ENCODE assay signal across 8 cellular contexts in the genomic region with DNA sequence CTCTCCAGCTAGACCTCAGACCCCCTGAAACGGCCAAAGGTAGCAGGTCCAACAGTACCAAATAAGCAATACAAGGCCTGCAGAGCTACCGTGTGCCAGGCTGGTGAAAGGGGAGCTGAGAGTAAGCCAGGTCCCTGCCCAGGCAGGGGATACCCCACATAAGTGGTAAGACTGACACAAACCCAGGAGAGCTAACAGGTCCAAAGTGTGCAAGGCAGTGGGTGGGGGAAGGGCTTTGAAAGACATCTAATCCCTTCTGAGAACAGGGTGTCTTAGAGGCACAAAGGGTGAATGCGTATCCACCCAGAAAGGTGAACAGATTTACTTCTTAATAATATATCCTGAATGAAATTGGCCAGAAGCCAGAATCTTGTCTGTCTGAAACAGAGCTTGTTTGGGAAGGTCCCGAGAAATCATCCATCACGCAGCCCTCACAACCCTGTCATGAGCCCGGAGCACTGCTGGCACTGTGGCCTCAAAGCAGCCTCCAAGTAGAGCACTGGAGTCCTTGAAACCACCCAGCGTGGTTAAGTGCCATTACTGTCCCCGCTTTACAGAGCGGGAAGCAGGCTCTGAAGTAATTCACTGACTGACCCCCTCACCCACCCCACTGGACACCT. TPM values are rescaled to one million over a fixed set of nuclear protein-coding genes. Genes with fewer than 3 reads are reported as not detected.
DNase-seq lines count a peak whose midpoint lies in the region; ATAC-seq, FAIRE-seq and TF ChIP-seq lines count a peak whose summit lies in the region.

No MANE protein-coding gene starts in this region.

- no peak for FAIRE-seq in H1 (lab: Jason Lieb, UNC)

- peak overlapping the region; percentile 18 for H3K14ac ChIP-seq in H1 (ENCODE audit: insufficient read length)

- H3K9me3 ChIP-seq in H1 (ENCODE audit: insufficient read depth in 2 of 2, low read depth in 1 of 2, low read length in 1 of 2) (no peaks in the 10 kb centered on the region), muscle layer of colon (ENCODE audit: low read length) (no peaks in the 10 kb centered on the region)

- peaks cover 17% of the 10 kb centered on the region for H3K79me1 ChIP-seq in H1 (ENCODE audit: low read depth, low read length)

- H3K23ac ChIP-seq in H1 (ENCODE audit: insufficient read length): peak overlapping the region; percentile 35

- H4K5ac ChIP-seq in H1 (ENCODE audit: insufficient read length, low read depth, low read length): peak overlapping the region; percentile 19

- H3K36me3 ChIP-seq in H1 (ENCODE audit: control insufficient read depth in 2 of 4, insufficient read depth in 4 of 4, low read length in 3 of 4) (peaks cover 0 to 7% (median 0%) of the 10 kb centered on the region in 4 experiments; a peak in 1 of 8 replicates), muscle layer of colon (ENCODE audit: insufficient read depth, low read length) (no peaks in the 10 kb centered on the region)

- ATAC-seq in HG03175 (IDR thresholded peaks at IDR 0.05; ENCODE audit: unreplicated experiment): no peak
- ATAC-seq in GM19351 (IDR thresholded peaks at IDR 0.05; ENCODE audit: unreplicated experiment): no peak

- H3K56ac ChIP-seq in H1 (replicated peaks; ENCODE audit: insufficient read length, low read depth, low read length): peak overlapping the region; percentile 73

- H4K91ac ChIP-seq in H1 (replicated peaks; ENCODE audit: insufficient read length, low read length): peak overlapping the region; percentile 21

- H3K9ac ChIP-seq in H1 (replicated peaks in 1 of 4; ENCODE audit: extremely low read depth in 1 of 4, low read depth in 3 of 4, low read length in 3 of 4) (peak overlapping the region in 3 of 4 experiments; percentile 56 to 87 (median 85); a peak in 6 of 7 replicates), muscle layer of colon (ENCODE audit: low read length) (peak overlapping the region; percentile 78)

- H3K18ac ChIP-seq in H1 (ENCODE audit: extremely low read depth, low read length): no peak overlapping the region; the same call in 1 of the 2 replicates

- CTCF ChIA-PET in H1 (lab: Charles Lee; ENCODE audit: partially characterized antibody): interaction anchor here (0.9 to 1.4 kb wide), 7 partner anchors 10 to 34 kb away, joined by 3 to 6 read pairs (median 3); no protein-coding TSS in a partner anchor

- H2AFZ ChIP-seq in H1 (ENCODE audit: low read length): no peak overlapping the region

- H3K27ac ChIP-seq in H1 (ENCODE audit: low read depth, low read length): 0 out of 2 replicates have a peak overlapping the region, but pooled peaks have one; percentile 72
- H3K27ac ChIP-seq in muscle layer of colon (ENCODE audit: low read depth, low read length): peak overlapping the region; percentile 94

- peaks cover 55 to 68% of the 10 kb centered on the region in 2 experiments for H3K79me2 ChIP-seq in H1 (ENCODE audit: control insufficient read depth in 1 of 2, insufficient read depth in 2 of 2, low read length in 2 of 2)

- H3K4me2 ChIP-seq in H1 (ENCODE audit: insufficient read depth in 1 of 2, low read depth in 2 of 2, low read length in 2 of 2): peak overlapping the region; percentile 91 to 98

- no peak for TF ChIP-seq RAD21 in H1 (IDR thresholded peaks at IDR 0.05 in 1 of 2, conservative IDR thresholded peaks at IDR 0.05 in 1 of 2; ENCODE audit: low read depth in 2 of 2, low read length in 2 of 2)

- 20% methylated on average over 9 of the region's 9 CpGs; no CpG with 5 or more reads in 1 of the 2 experiments for WGBS in H1 (ENCODE audit: extremely low coverage in 1 of 2, insufficient coverage in 1 of 2, insufficient read length in 1 of 2, insufficient replicate concordance in 2 of 2, low coverage in 1 of 2, low lambda C conversion rate in 2 of 2, missing lambda C conversion rate in 1 of 2), 2 experiments

- H2BK15ac ChIP-seq in H1 (ENCODE audit: low read length): no peak overlapping the region

- no peak overlapping the region for H2BK120ac ChIP-seq in H1 (replicated peaks; ENCODE audit: low read depth, low read length)

- H4K8ac ChIP-seq in H1 (ENCODE audit: extremely low read depth, insufficient read depth, low read length): no peak overlapping the region

- TF ChIP-seq POLR2A in H1 (IDR thresholded peaks at IDR 0.05; ENCODE audit: control extremely low read depth in 1 of 2, low read depth in 2 of 2, low read length in 2 of 2): no peak; a peak in 1 of 3 replicates

- peak; percentile 24 for DNase-seq in activated T-cell treated with anti-CD3 and anti-CD28 coated beads, Interleukin-2, amount 50 U/mL, for 1 hour
- no peak for DNase-seq in activated T-cell treated with anti-CD3 and anti-CD28 coated beads for 4 hours
- DNase-seq in OCI-M1 (lab: John Stamatoyannopoulos, UW): peak; percentile 47
- no peak for DNase-seq in H1 (ENCODE audit: low read depth in 1 of 2, low spot score in 2 of 2)
- DNase-seq in UCSD-AML1 (lab: John Stamatoyannopoulos, UW; ENCODE audit: unreplicated experiment): no peak

- POLR2A ChIA-PET in H1 (lab: Charles Lee; ENCODE audit: partially characterized antibody): interaction anchor here (0.7 to 20.5 kb wide), 13 partner anchors 12 to 93 kb away, joined by 3 to 449 read pairs (median 8); a partner anchor contains a TSS

- 0 out of 2 replicates have a peak overlapping the region, but pooled peaks have one; percentile 79 for H2BK5ac ChIP-seq in H1 (ENCODE audit: low read depth, low read length)

- TF ChIP-seq EP300 in H1 (IDR thresholded peaks at IDR 0.05; ENCODE audit: borderline replicate concordance in 1 of 2, low read depth in 2 of 2, low read length in 2 of 2): no peak

- H2AK5ac ChIP-seq in H1 (ENCODE audit: low read depth, low read length): no peak overlapping the region

- H2BK20ac ChIP-seq in H1 (ENCODE audit: low read length): no peak overlapping the region

- H3K4me1 ChIP-seq in H1 (replicated peaks in 1 of 4; ENCODE audit: control insufficient read depth in 3 of 4, insufficient read depth in 4 of 4, low read length in 3 of 4) (peaks cover 23 to 44% (median 31%) of the 10 kb centered on the region in 4 experiments), muscle layer of colon (ENCODE audit: insufficient read depth, low read length) (peaks cover 45% of the 10 kb centered on the region)

- TF ChIP-seq CTCF in H1 (IDR thresholded peaks at IDR 0.05; ENCODE audit: control extremely low read depth in 1 of 3, insufficient read depth in 1 of 3, low read depth in 1 of 3, low read length in 3 of 3): no peak

- no peaks in the 10 kb centered on the region; a peak in 1 of 7 replicates for H3K27me3 ChIP-seq in H1 (replicated peaks in 1 of 4; ENCODE audit: control insufficient read depth in 3 of 4, extremely low read depth in 1 of 4, insufficient read depth in 3 of 4, low read length in 3 of 4)
- H3K27me3 ChIP-seq in muscle layer of colon (ENCODE audit: control insufficient read depth in 1 of 2, insufficient read depth in 2 of 2, low read length in 2 of 2): no peaks in the 10 kb centered on the region

- H3K4ac ChIP-seq in H1 (replicated peaks; ENCODE audit: insufficient read length, low read depth, low read length): peak overlapping the region; percentile 46

- H3K23me2 ChIP-seq in H1 (ENCODE audit: low read depth, low read length): peaks cover 18% of the 10 kb centered on the region

- no peak overlapping the region for H2BK12ac ChIP-seq in H1 (ENCODE audit: low read depth, low read length)

- H3K4me3 ChIP-seq in H1 (ENCODE audit: extremely low read depth in 1 of 4, insufficient read depth in 2 of 4, low read depth in 3 of 4, low read length in 4 of 4): peak overlapping the region; percentile 98 to 100 (median 98)
- H3K4me3 ChIP-seq in muscle layer of colon (ENCODE audit: low read depth in 1 of 2, low read length in 2 of 2): peak overlapping the region; percentile 67 to 94

- peaks cover 32 to 38% of the 10 kb centered on the region in 2 experiments for H4K20me1 ChIP-seq in H1 (replicated peaks in 1 of 2; ENCODE audit: control insufficient read depth in 1 of 2, insufficient read depth in 2 of 2, low read length in 2 of 2)

TF ChIP-seq in H1, 55 proteins besides CTCF, POLR2A, EP300 and RAD21 (continues in another document):
- TF ChIP-seq NANOG (IDR thresholded peaks at IDR 0.05; ENCODE audit: insufficient read depth, low read depth, low read length, poor library complexity, severe bottlenecking): no peak
- TF ChIP-seq CHD1 (IDR thresholded peaks at IDR 0.05; ENCODE audit: low read depth, low read length): no peak
- TF ChIP-seq SIX5 (IDR thresholded peaks at IDR 0.05; ENCODE audit: low read depth, low read length): no peak
- no peak for TF ChIP-seq RNF2 (IDR thresholded peaks at IDR 0.05; ENCODE audit: borderline replicate concordance, low read depth, low read length, missing control alignments, poor library complexity, severe bottlenecking)
- TF ChIP-seq CTBP2 (IDR thresholded peaks at IDR 0.05; ENCODE audit: borderline replicate concordance, insufficient read depth, insufficient read length, low read length): no peak
- TF ChIP-seq, protein P1, sequence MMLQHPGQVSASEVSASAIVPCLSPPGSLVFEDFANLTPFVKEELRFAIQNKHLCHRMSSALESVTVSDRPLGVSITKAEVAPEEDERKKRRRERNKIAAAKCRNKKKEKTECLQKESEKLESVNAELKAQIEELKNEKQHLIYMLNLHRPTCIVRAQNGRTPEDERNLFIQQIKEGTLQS (IDR thresholded peaks at IDR 0.05; ENCODE audit: insufficient read depth, low read depth, low read length): no peak
- TF ChIP-seq EGR1 (IDR thresholded peaks at IDR 0.05; ENCODE audit: borderline replicate concordance, low read depth, low read length): no peak
- TF ChIP-seq KDM5A (IDR thresholded peaks at IDR 0.05; ENCODE audit: low read length): no peak
- TF ChIP-seq TAF1 (IDR thresholded peaks at IDR 0.05; ENCODE audit: low read depth, low read length): no peak
- no peak for TF ChIP-seq POLR2AphosphoS5 (IDR thresholded peaks at IDR 0.05; ENCODE audit: low read depth, low read length)
- TF ChIP-seq TBP (IDR thresholded peaks at IDR 0.05; ENCODE audit: low read depth, low read length): no peak
- no peak for TF ChIP-seq GTF2F1 (IDR thresholded peaks at IDR 0.05; ENCODE audit: borderline replicate concordance, low read depth, low read length)
- no peak for TF ChIP-seq SRF (IDR thresholded peaks at IDR 0.05; ENCODE audit: low read depth, low read length)
- TF ChIP-seq SP1 (IDR thresholded peaks at IDR 0.05; ENCODE audit: low read depth, low read length): no peak
- no peak for TF ChIP-seq GABPA (IDR thresholded peaks at IDR 0.05; ENCODE audit: borderline replicate concordance, insufficient read depth, low read length)
- no peak for TF ChIP-seq JUND (IDR thresholded peaks at IDR 0.05; ENCODE audit: low read length)

RNA-seq across cellular contexts. Expression of a gene that starts 1.5 kb away (rescaled TPM):
- total RNA-seq in H1 (2021; fragmentation: NEBNext Ultra II Directional; extraction: Animal tissue kit (Norgen Biotek cat#: 25700)): 975 and 986 TPM in 2 replicates
- polyA plus RNA-seq in H1 (2011; rRNA removed): 418 and 649 TPM in 2 replicates
- polyA plus RNA-seq in H1 (2011; cell fraction: cytosol; rRNA removed): 449 TPM
- polyA plus RNA-seq in H1 (2011; cell fraction: nucleus; rRNA removed): 987 TPM
- 570 to 1,148 TPM (median 1,049 TPM) in 4 replicates for polyA plus RNA-seq in H1 (2012, experiment 1 of 2)
- 841 TPM for polyA plus RNA-seq in H1 (2012, experiment 2 of 2)
- polyA plus RNA-seq in H1 (2013, experiment 1 of 2): 760 TPM
- 785 TPM for polyA plus RNA-seq in H1 (2013, experiment 2 of 2)
- 353 and 390 TPM in 2 replicates for polyA minus RNA-seq in H1 (2011; rRNA and poly(A)+ RNA removed)
- polyA minus RNA-seq in H1 (2011; cell fraction: cytosol; rRNA and poly(A)+ RNA removed): 430 TPM
- 346 TPM for polyA minus RNA-seq in H1 (2011; cell fraction: nucleus; rRNA and poly(A)+ RNA removed)

Comparison
In these comparisons a context has a peak if more than half of its experiments do, and no peak if none do; other contexts are left out.
1. DNase-seq: peak in activated T-cell treated with anti-CD3 and anti-CD28 coated beads, Interleukin-2, amount 50 U/mL, for 1 hour (single experiment) and OCI-M1 (single experiment); none in activated T-cell treated with anti-CD3 and anti-CD28 coated beads for 4 hours (single experiment), H1 (0 of 2) and UCSD-AML1 (single experiment).